21 cellular contexts compared by ENCODE assay signal in the genomic region with DNA sequence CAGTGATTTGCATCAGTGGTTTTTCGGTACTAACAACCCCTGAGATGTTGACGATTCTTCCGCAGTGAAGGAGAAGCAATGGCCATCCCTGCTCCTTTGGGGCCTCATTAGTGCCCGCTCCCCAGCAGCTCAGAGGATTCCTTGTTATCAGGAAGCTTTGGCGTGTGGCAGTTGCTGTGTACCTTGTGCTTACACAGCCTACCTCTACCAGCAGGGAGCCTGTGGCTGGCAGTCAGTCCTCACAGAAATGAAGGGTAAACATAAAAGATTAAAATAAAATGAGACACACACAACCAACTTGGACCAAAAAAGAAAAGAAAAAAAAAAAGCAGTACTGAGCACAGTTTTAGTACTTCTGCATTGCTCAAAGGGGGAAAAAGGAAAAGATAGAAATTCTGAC. TPM values are rescaled to one million over a fixed set of nuclear protein-coding genes. Genes with fewer than 3 reads are reported as not detected.
"Had no signal": no experiment of that assay in that cellular context is flagged by ENCODE, and none has a peak within 500 bp of the region (broad histone marks: within the 10 kb centered on the region; RNA-seq: fewer than 3 reads in every experiment).

No MANE protein-coding gene starts in this region.

- DNase-seq: effector CD4-positive, alpha-beta T cell; foreskin melanocyte; head of caudate nucleus; hippocampal formation; left colon; naive thymus-derived CD4-positive, alpha-beta T cell; nephron progenitor cell; sigmoid colon; stimulated activated CD4-positive, alpha-beta T cell treated with anti-CD3 and anti-CD28 coated beads, Interleukin-2, amount 100 ng/mL, for 24 hours; stimulated activated CD4-positive, alpha-beta T cell treated with anti-CD3 and anti-CD28 coated beads, Interleukin-4, amount 100 ng/mL, for 4 hours; stimulated activated naive B cell treated with anti-CD40 and anti-IgM and Interleukin-4, amounts not matched to agents 10 μg/mL and 1 μg/mL and 100 μg/mL, for 72 hours; stimulated activated naive CD8-positive, alpha-beta T cell treated with anti-CD3 and anti-CD28 coated beads, Interleukin-15, amount 100 ng/mL, for 72 hours; substantia nigra; uterus had no signal

- H3K4me1 ChIP-seq: right atrium auricular region, sigmoid colon, uterus had no signal

- H3K27me3 Mint-ChIP-seq: naive thymus-derived CD4-positive, alpha-beta T cell; stimulated activated naive B cell treated with anti-CD40 and anti-IgM and Interleukin-4, amounts not matched to agents 10 μg/mL and 1 μg/mL and 100 μg/mL, for 72 hours; stimulated activated naive CD8-positive, alpha-beta T cell treated with anti-CD3 and anti-CD28 coated beads, Interleukin-15, amount 100 ng/mL, for 72 hours; type B pancreatic cell had no signal

- H3K4me1 Mint-ChIP-seq: naive thymus-derived CD4-positive, alpha-beta T cell; nephron progenitor cell; stimulated activated naive B cell treated with anti-CD40 and anti-IgM and Interleukin-4, amounts not matched to agents 10 μg/mL and 1 μg/mL and 100 μg/mL, for 72 hours; stimulated activated naive CD8-positive, alpha-beta T cell treated with anti-CD3 and anti-CD28 coated beads, Interleukin-15, amount 100 ng/mL, for 72 hours had no signal

- H3K36me3 Mint-ChIP-seq: naive thymus-derived CD4-positive, alpha-beta T cell; stimulated activated naive B cell treated with anti-CD40 and anti-IgM and Interleukin-4, amounts not matched to agents 10 μg/mL and 1 μg/mL and 100 μg/mL, for 72 hours had no signal

- H3K27me3 ChIP-seq: right atrium auricular region, sigmoid colon, uterus had no signal

- H3K4me3 Mint-ChIP-seq: naive thymus-derived CD4-positive, alpha-beta T cell; nephron progenitor cell; stimulated activated naive B cell treated with anti-CD40 and anti-IgM and Interleukin-4, amounts not matched to agents 10 μg/mL and 1 μg/mL and 100 μg/mL, for 72 hours; stimulated activated naive CD8-positive, alpha-beta T cell treated with anti-CD3 and anti-CD28 coated beads, Interleukin-15, amount 100 ng/mL, for 72 hours; type B pancreatic cell had no signal

- H3K9me3 ChIP-seq: right atrium auricular region, sigmoid colon, uterus had no signal

- H3K4me3 ChIP-seq: coronary artery, right atrium auricular region, sigmoid colon, skin epidermis, uterus had no signal

- H3K27ac Mint-ChIP-seq: naive thymus-derived CD4-positive, alpha-beta T cell; nephron progenitor cell; stimulated activated naive B cell treated with anti-CD40 and anti-IgM and Interleukin-4, amounts not matched to agents 10 μg/mL and 1 μg/mL and 100 μg/mL, for 72 hours; type B pancreatic cell had no signal

- H3K27ac ChIP-seq: coronary artery, right atrium auricular region, sigmoid colon, skin epidermis, uterus had no signal

- H3K36me3 ChIP-seq: right atrium auricular region, sigmoid colon, uterus had no signal

RNA-seq across cellular contexts. Expression of a gene that starts 55.2 kb away (rescaled TPM):
- total RNA-seq: dermis microvascular lymphatic vessel endothelial cell; lung microvascular endothelial cell; mononuclear cell; naive thymus-derived CD4-positive, alpha-beta T cell had no signal
